32 cellular contexts compared by ENCODE assay signal in genomic region chr3:137845161-137845560, GRCh38.
"Had no signal": no experiment of that assay in that cellular context is flagged by ENCODE, and none has a peak within 500 bp of the region (broad histone marks: within the 10 kb centered on the region; RNA-seq: fewer than 3 reads in every experiment).

No MANE protein-coding gene starts in this region.

- H3K9me3 ChIP-seq: ascending aorta, colonic mucosa, gastrocnemius medialis, pancreas, psoas muscle, sigmoid colon, thyroid gland, upper lobe of right lung had no signal

- H3K36me3 Mint-ChIP-seq: activated naive CD4-positive, alpha-beta T cell treated with anti-CD3 and anti-CD28 coated beads, Interleukin-2, amount 10 ng/mL, durations not matched to agents 7 days and 5 days; activated naive CD8-positive, alpha-beta T cell treated with anti-CD3 and anti-CD28 coated beads, Interleukin-2, amount 10 ng/mL, durations not matched to agents 7 days and 5 days; brain; mesothelial cell of epicardium; naive B cell; stimulated activated effector memory CD8-positive, alpha-beta T cell treated with anti-CD3 and anti-CD28 coated beads, Interleukin-12 subunit alpha, Interleukin-12 subunit beta, amount 100 ng/mL, for 72 hours had no signal

- DNase-seq: activated CD4-positive, alpha-beta memory T cell treated with anti-CD3 and anti-CD28 coated beads, Interleukin-2, amount 10 ng/mL, durations not matched to agents 7 days and 5 days; activated CD4-positive, alpha-beta T cell treated with anti-CD3 and anti-CD28 coated beads for 1 hour; activated CD4-positive, alpha-beta T cell treated with anti-CD3 and anti-CD28 coated beads, Interleukin-2, amount 10 ng/mL, durations not matched to agents 7 days and 5 days; activated CD8-positive, alpha-beta memory T cell treated with anti-CD3 and anti-CD28 coated beads, Interleukin-2, amount 50 U/mL, for 48 hours; activated gamma-delta T cell; activated naive CD4-positive, alpha-beta T cell treated with anti-CD3 and anti-CD28 coated beads, Interleukin-2, amount 10 ng/mL, durations not matched to agents 7 days and 5 days; activated naive CD8-positive, alpha-beta T cell treated with anti-CD3 and anti-CD28 coated beads, Interleukin-2, amount 10 ng/mL, durations not matched to agents 7 days and 5 days; activated T-cell treated with anti-CD3 and anti-CD28 coated beads, Interleukin-2, amount 50 U/mL, for 24 hours; cerebellar nuclear complex; colonic mucosa; dorsolateral prefrontal cortex; effector memory CD4-positive, alpha-beta T cell; gastrocnemius medialis; glutamatergic neuron; islet precursor cell; left cardiac atrium; naive B cell; nucleus accumbens; pancreas; psoas muscle; sigmoid colon; small intestine; stimulated activated CD4-positive, alpha-beta T cell treated with anti-CD3 and anti-CD28 coated beads, Interleukin-4, amount 100 ng/mL, for 24 hours; stimulated activated naive CD8-positive, alpha-beta T cell treated with anti-CD3 and anti-CD28 coated beads, Interleukin-15, amount 100 ng/mL, for 72 hours; T1000; thyroid gland; upper lobe of right lung had no signal

- FAIRE-seq: pancreas, small intestine had no signal

- H3K9me3 Mint-ChIP-seq: activated CD4-positive, alpha-beta memory T cell treated with anti-CD3 and anti-CD28 coated beads, Interleukin-2, amount 10 ng/mL, durations not matched to agents 7 days and 5 days; activated CD4-positive, alpha-beta T cell treated with anti-CD3 and anti-CD28 coated beads, Interleukin-2, amount 10 ng/mL, durations not matched to agents 7 days and 5 days; activated naive CD4-positive, alpha-beta T cell treated with anti-CD3 and anti-CD28 coated beads, Interleukin-2, amount 10 ng/mL, durations not matched to agents 7 days and 5 days; activated naive CD8-positive, alpha-beta T cell treated with anti-CD3 and anti-CD28 coated beads, Interleukin-2, amount 10 ng/mL, durations not matched to agents 7 days and 5 days; activated T-cell treated with anti-CD3 and anti-CD28 coated beads, Interleukin-2, amount 50 U/mL, for 24 hours; brain; mesothelial cell of epicardium; stimulated activated naive CD8-positive, alpha-beta T cell treated with anti-CD3 and anti-CD28 coated beads, Interleukin-15, amount 100 ng/mL, for 72 hours had no signal

- H3K4me1 ChIP-seq: ascending aorta, colonic mucosa, gastrocnemius medialis, pancreas, psoas muscle, sigmoid colon, thyroid gland, upper lobe of right lung had no signal

- H3K27ac Mint-ChIP-seq: activated CD4-positive, alpha-beta memory T cell treated with anti-CD3 and anti-CD28 coated beads, Interleukin-2, amount 10 ng/mL, durations not matched to agents 7 days and 5 days; activated CD4-positive, alpha-beta T cell treated with anti-CD3 and anti-CD28 coated beads, Interleukin-2, amount 10 ng/mL, durations not matched to agents 7 days and 5 days; activated naive CD4-positive, alpha-beta T cell treated with anti-CD3 and anti-CD28 coated beads, Interleukin-2, amount 10 ng/mL, durations not matched to agents 7 days and 5 days; activated naive CD8-positive, alpha-beta T cell treated with anti-CD3 and anti-CD28 coated beads, Interleukin-2, amount 10 ng/mL, durations not matched to agents 7 days and 5 days; activated T-cell treated with anti-CD3 and anti-CD28 coated beads, Interleukin-2, amount 50 U/mL, for 24 hours; brain; mesothelial cell of epicardium; naive B cell; stimulated activated effector memory CD8-positive, alpha-beta T cell treated with anti-CD3 and anti-CD28 coated beads, Interleukin-12 subunit alpha, Interleukin-12 subunit beta, amount 100 ng/mL, for 72 hours; stimulated activated naive CD8-positive, alpha-beta T cell treated with anti-CD3 and anti-CD28 coated beads, Interleukin-15, amount 100 ng/mL, for 72 hours had no signal

- H3K27ac ChIP-seq: ascending aorta, cardiac muscle cell, colonic mucosa, dorsolateral prefrontal cortex, gastrocnemius medialis, pancreas, psoas muscle, sigmoid colon, thyroid gland, upper lobe of right lung had no signal

- H3K4me3 ChIP-seq: ascending aorta, cardiac muscle cell, colonic mucosa, dorsolateral prefrontal cortex, gastrocnemius medialis, pancreas, psoas muscle, sigmoid colon, thyroid gland, upper lobe of right lung had no signal

- H3K4me3 Mint-ChIP-seq: activated CD4-positive, alpha-beta memory T cell treated with anti-CD3 and anti-CD28 coated beads, Interleukin-2, amount 10 ng/mL, durations not matched to agents 7 days and 5 days; activated CD4-positive, alpha-beta T cell treated with anti-CD3 and anti-CD28 coated beads, Interleukin-2, amount 10 ng/mL, durations not matched to agents 7 days and 5 days; activated naive CD4-positive, alpha-beta T cell treated with anti-CD3 and anti-CD28 coated beads, Interleukin-2, amount 10 ng/mL, durations not matched to agents 7 days and 5 days; activated naive CD8-positive, alpha-beta T cell treated with anti-CD3 and anti-CD28 coated beads, Interleukin-2, amount 10 ng/mL, durations not matched to agents 7 days and 5 days; activated T-cell treated with anti-CD3 and anti-CD28 coated beads, Interleukin-2, amount 50 U/mL, for 24 hours; brain; mesothelial cell of epicardium; naive B cell; stimulated activated effector memory CD8-positive, alpha-beta T cell treated with anti-CD3 and anti-CD28 coated beads, Interleukin-12 subunit alpha, Interleukin-12 subunit beta, amount 100 ng/mL, for 72 hours; stimulated activated naive CD8-positive, alpha-beta T cell treated with anti-CD3 and anti-CD28 coated beads, Interleukin-15, amount 100 ng/mL, for 72 hours had no signal

- H3K27me3 ChIP-seq: ascending aorta, colonic mucosa, gastrocnemius medialis, pancreas, sigmoid colon, thyroid gland, upper lobe of right lung had no signal

- H3K36me3 ChIP-seq: ascending aorta, cardiac muscle cell, colonic mucosa, gastrocnemius medialis, pancreas, sigmoid colon, thyroid gland, upper lobe of right lung had no signal

- H3K27me3 Mint-ChIP-seq: activated CD4-positive, alpha-beta memory T cell treated with anti-CD3 and anti-CD28 coated beads, Interleukin-2, amount 10 ng/mL, durations not matched to agents 7 days and 5 days; activated CD4-positive, alpha-beta T cell treated with anti-CD3 and anti-CD28 coated beads, Interleukin-2, amount 10 ng/mL, durations not matched to agents 7 days and 5 days; activated T-cell treated with anti-CD3 and anti-CD28 coated beads, Interleukin-2, amount 50 U/mL, for 24 hours had no signal

- ATAC-seq: gastrocnemius medialis; left cardiac atrium; pancreas; psoas muscle; stimulated activated effector memory CD8-positive, alpha-beta T cell treated with anti-CD3 and anti-CD28 coated beads, Interleukin-12 subunit alpha, Interleukin-12 subunit beta, amount 100 ng/mL, for 72 hours; stimulated activated naive CD8-positive, alpha-beta T cell treated with anti-CD3 and anti-CD28 coated beads, Interleukin-15, amount 100 ng/mL, for 72 hours; upper lobe of right lung had no signal

- H3K4me1 Mint-ChIP-seq: activated CD4-positive, alpha-beta memory T cell treated with anti-CD3 and anti-CD28 coated beads, Interleukin-2, amount 10 ng/mL, durations not matched to agents 7 days and 5 days; activated CD4-positive, alpha-beta T cell treated with anti-CD3 and anti-CD28 coated beads, Interleukin-2, amount 10 ng/mL, durations not matched to agents 7 days and 5 days; activated naive CD4-positive, alpha-beta T cell treated with anti-CD3 and anti-CD28 coated beads, Interleukin-2, amount 10 ng/mL, durations not matched to agents 7 days and 5 days; activated naive CD8-positive, alpha-beta T cell treated with anti-CD3 and anti-CD28 coated beads, Interleukin-2, amount 10 ng/mL, durations not matched to agents 7 days and 5 days; naive B cell; stimulated activated effector memory CD8-positive, alpha-beta T cell treated with anti-CD3 and anti-CD28 coated beads, Interleukin-12 subunit alpha, Interleukin-12 subunit beta, amount 100 ng/mL, for 72 hours; stimulated activated naive CD8-positive, alpha-beta T cell treated with anti-CD3 and anti-CD28 coated beads, Interleukin-15, amount 100 ng/mL, for 72 hours had no signal
